In the genomic region with DNA sequence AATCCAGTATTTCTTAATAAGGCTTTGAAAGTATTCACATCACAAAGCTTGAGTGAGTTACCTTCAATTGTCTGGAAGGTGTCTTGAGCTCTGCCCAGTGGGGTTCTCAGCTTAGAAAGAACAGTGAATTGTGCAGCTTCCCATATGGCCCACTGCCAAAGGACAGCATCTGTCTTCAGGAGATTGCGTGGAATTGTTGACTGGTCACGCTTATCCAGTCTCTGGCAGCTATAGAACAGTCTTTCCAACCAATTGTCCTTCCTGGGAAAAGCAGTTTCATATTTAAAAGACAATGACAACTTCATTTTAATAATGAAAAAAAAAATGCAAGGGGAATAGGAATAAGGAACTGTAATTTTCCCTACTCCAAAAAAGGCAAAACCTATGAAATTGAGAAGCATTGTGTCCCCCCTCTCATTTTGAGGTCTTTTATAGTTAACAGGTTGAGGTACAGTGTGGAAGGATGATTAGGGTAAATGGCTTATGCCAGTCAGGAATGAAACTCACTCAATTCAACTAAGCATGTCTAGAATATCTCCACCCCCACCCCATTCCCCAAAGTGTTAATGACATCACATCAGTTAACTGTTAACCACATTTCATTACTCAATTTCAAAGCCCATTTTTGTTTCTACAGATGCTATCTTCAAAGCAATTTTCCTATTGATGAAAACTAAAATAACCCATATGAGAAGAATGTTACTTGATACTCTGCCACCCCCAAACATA, we compare ENCODE assay signal across 7 cellular contexts. TPM values are rescaled to one million over a fixed set of nuclear protein-coding genes. Genes with fewer than 3 reads are reported as not detected.
A peak's percentile ranks its signal among the peaks of the same experiment; 100 is the strongest.
DNase-seq lines count a peak whose midpoint lies in the region; ATAC-seq and TF ChIP-seq lines count a peak whose summit lies in the region.
"Not testable (repeated sequence)": the region's sequence is repeated elsewhere in the genome, so short reads cannot be mapped to it uniquely, and the experiment has no call there.

No MANE protein-coding gene starts in this region.

- not testable (repeated sequence) for H3K9me3 Mint-ChIP-seq in activated T-cell treated with anti-CD3 and anti-CD28 coated beads, Interleukin-2, amount 50 U/mL, for 24 hours; effector memory CD8-positive, alpha-beta T cell; nephron

- not testable (repeated sequence) for TF ChIP-seq CTCF in astrocyte of the cerebellum (IDR thresholded peaks at IDR 0.05; ENCODE audit: low read depth, low read length, missing control alignments); nephron (IDR thresholded peaks at IDR 0.05; ENCODE audit: unreplicated experiment in 3 of 3)

- DNase-seq in G401 (ENCODE audit: low spot score) (peak; percentile 57), NCI-H69 (lab: John Stamatoyannopoulos, UW) (peak; percentile 45), astrocyte of the cerebellum (ENCODE audit: low read depth) (peak; percentile 33), glomerular endothelial cell (ENCODE audit: extremely low read depth, low read depth, low spot score) (peak; percentile 20)
- DNase-seq in activated T-cell treated with anti-CD3 and anti-CD28 coated beads, Interleukin-2, amount 50 U/mL, for 24 hours; effector memory CD8-positive, alpha-beta T cell: not testable (repeated sequence)

- in situ Hi-C loops in G401 (cut with HindIII; ENCODE audit: low sequenced_read_pairs); astrocyte of the cerebellum (cut with HindIII; ENCODE audit: low sequenced_read_pairs): not testable (repeated sequence)

- not testable (repeated sequence) for ATAC-seq in effector memory CD8-positive, alpha-beta T cell (replicated peaks)

- not testable (repeated sequence) for H3K4me3 ChIP-seq in astrocyte of the cerebellum (ENCODE audit: low read depth, low read length)

- not testable (repeated sequence) for H3K27me3 Mint-ChIP-seq in activated T-cell treated with anti-CD3 and anti-CD28 coated beads, Interleukin-2, amount 50 U/mL, for 24 hours; effector memory CD8-positive, alpha-beta T cell; nephron (ENCODE audit: low read depth)

- H3K27ac Mint-ChIP-seq in activated T-cell treated with anti-CD3 and anti-CD28 coated beads, Interleukin-2, amount 50 U/mL, for 24 hours: peak overlapping the region; percentile 88
- peak overlapping the region; percentile 17 to 85 for H3K27ac Mint-ChIP-seq in effector memory CD8-positive, alpha-beta T cell
- H3K27ac Mint-ChIP-seq in nephron: peak overlapping the region in 2 of 3 experiments; percentile 12 to 42

- H3K36me3 Mint-ChIP-seq in activated T-cell treated with anti-CD3 and anti-CD28 coated beads, Interleukin-2, amount 50 U/mL, for 24 hours (ENCODE audit: low read depth): peaks cover 85% of the 10 kb centered on the region
- peaks cover 87% of the 10 kb centered on the region for H3K36me3 Mint-ChIP-seq in effector memory CD8-positive, alpha-beta T cell (ENCODE audit: insufficient read depth)
- H3K36me3 Mint-ChIP-seq in nephron (ENCODE audit: low read depth): peaks cover 47% of the 10 kb centered on the region

- H3K4me1 Mint-ChIP-seq in activated T-cell treated with anti-CD3 and anti-CD28 coated beads, Interleukin-2, amount 50 U/mL, for 24 hours (ENCODE audit: low read depth): peaks cover 21% of the 10 kb centered on the region
- H3K4me1 Mint-ChIP-seq in effector memory CD8-positive, alpha-beta T cell (ENCODE audit: low read depth in 2 of 2); nephron: not testable (repeated sequence)

- not testable (repeated sequence) for H3K4me3 Mint-ChIP-seq in activated T-cell treated with anti-CD3 and anti-CD28 coated beads, Interleukin-2, amount 50 U/mL, for 24 hours; effector memory CD8-positive, alpha-beta T cell; nephron

RNA-seq across cellular contexts. Expression of a gene that starts 57.0 kb away (rescaled TPM):
- 12.7 and 27.2 TPM in 2 replicates for total RNA-seq in G401 (2014; rRNA removed; shearing (Covaris generic))
- total RNA-seq in glomerular endothelial cell: 53.0 and 76.7 TPM in 2 replicates

Comparison
In these comparisons a context has a peak if more than half of its experiments do, and no peak if none do; other contexts are left out.
1. H3K27ac Mint-ChIP-seq: peak in every context shown above with its lines; median percentile 88 in activated T-cell treated with anti-CD3 and anti-CD28 coated beads, Interleukin-2, amount 50 U/mL, for 24 hours; 51 in effector memory CD8-positive, alpha-beta T cell; 27 in nephron.